Comparison of ENCODE assay signal across 8 cellular contexts in genomic region chr9:93003552-93004407, GRCh38. TPM values are rescaled to one million over a fixed set of nuclear protein-coding genes. Genes with fewer than 3 reads are reported as not detected.
DNase-seq lines count a peak whose midpoint lies in the region; ATAC-seq lines count a peak whose summit lies in the region.

No MANE protein-coding gene starts in this region.

- no peak overlapping the region for H3K4me3 ChIP-seq in Jurkat, Clone E6-1 (ENCODE audit: low read length)

- no peak for ATAC-seq in HG02678 (IDR thresholded peaks at IDR 0.05; ENCODE audit: unreplicated experiment)

- DNase-seq in GM04504 (ENCODE audit: low read depth): peak; percentile 7
- peak; percentile 37 for DNase-seq in Jurkat, Clone E6-1 (ENCODE audit: low read depth, low spot score)
- DNase-seq in SKM-1 treated with dmso at 0.1 percent for 144 hours (lab: John Stamatoyannopoulos, UW; ENCODE audit: unreplicated experiment): peak; percentile 3
- peak; percentile 31 for DNase-seq in activated naive CD8-positive, alpha-beta T cell treated with anti-CD3 and anti-CD28 coated beads, Interleukin-2, amount 50 U/mL, for 16 hours (ENCODE audit: low read depth, low spot score)
- DNase-seq in hippocampal formation (lab: John Stamatoyannopoulos, UW): peak; percentile 19 to 24
- DNase-seq in stimulated activated CD4-positive, alpha-beta T cell treated with anti-CD3 and anti-CD28 coated beads, Interleukin-12 subunit alpha, Interleukin-12 subunit beta, amount 100 ng/mL, for 4 hours: peak; percentile 66
- no peak for DNase-seq in NCI-H774 (lab: John Stamatoyannopoulos, UW)

RNA-seq across cellular contexts. Expression of gene SUSD3, which starts 54.7 kb away (rescaled TPM):
- not detected for polyA plus RNA-seq in Jurkat, Clone E6-1 (2012; ENCODE audit: insufficient read depth, insufficient read length)

RNA-seq across cellular contexts. Expression of gene FGD3, which starts 56.5 kb away (rescaled TPM):
- 19.3 TPM for polyA plus RNA-seq in Jurkat, Clone E6-1 (2012; ENCODE audit: insufficient read depth, insufficient read length)
